13 cellular contexts compared by ENCODE assay signal in the genomic region with DNA sequence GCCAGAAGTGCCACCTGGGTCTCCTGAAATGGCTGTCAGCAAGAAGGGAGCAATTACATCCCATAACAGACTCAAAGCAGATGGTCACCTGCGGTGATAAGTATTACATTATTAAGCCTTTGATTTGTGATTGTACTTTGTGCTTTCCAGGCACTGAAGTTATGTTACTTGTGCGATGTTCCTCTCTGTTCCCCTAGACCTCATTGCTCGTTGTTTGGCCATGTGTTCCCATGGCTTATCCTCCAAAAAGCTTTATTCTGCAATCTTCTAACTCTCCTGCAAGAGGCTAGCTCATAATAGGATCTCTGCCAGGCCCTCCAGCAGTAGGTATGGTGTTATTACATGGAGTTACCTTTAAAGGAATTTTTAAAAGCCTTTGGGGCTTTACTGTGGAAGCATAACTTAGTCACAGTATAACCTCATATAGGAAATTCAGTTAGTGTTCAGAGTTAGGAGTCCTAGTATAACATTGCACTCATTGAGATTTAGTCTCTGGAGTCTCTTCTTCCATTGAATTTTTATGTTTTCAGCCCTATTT.
DNase-seq lines count a peak whose midpoint lies in the region; ATAC-seq and TF ChIP-seq lines count a peak whose summit lies in the region.
"Had no signal": no experiment of that assay in that cellular context is flagged by ENCODE, and none has a peak within 500 bp of the region (broad histone marks: within the 10 kb centered on the region; RNA-seq: fewer than 3 reads in every experiment).

No MANE protein-coding gene starts in this region.

- intact Hi-C loops in mucosa of descending colon (cut with DNase I, micrococcal nuclease), result no loop called here

- no peaks in the 10 kb centered on the region for H3K9me3 ChIP-seq in mucosa of descending colon
- H3K9me3 ChIP-seq: BLaER1, body of pancreas had no signal

- peak; percentile 28 for ATAC-seq in mucosa of descending colon
- no peak for ATAC-seq in GM21529 (IDR thresholded peaks at IDR 0.05; ENCODE audit: unreplicated experiment)
- ATAC-seq in HG03342 (IDR thresholded peaks at IDR 0.05; ENCODE audit: unreplicated experiment), result no peak
- ATAC-seq: body of pancreas, right cardiac atrium had no signal

- H3K4me1 ChIP-seq in mucosa of descending colon (ENCODE audit: low read depth), result peaks cover 6% of the 10 kb centered on the region
- H3K4me1 ChIP-seq: BLaER1 had no signal

- peak; percentile 87 for DNase-seq in DMS 273 (lab: John Stamatoyannopoulos, UW; ENCODE audit: unreplicated experiment)
- peak; percentile 97 for DNase-seq in NCI-H1092 treated with DMSO at 0.1 percent for 48 hours (lab: John Stamatoyannopoulos, UW)
- peak; percentile 13 for DNase-seq in SK-N-DZ (ENCODE audit: low spot score)
- peak in 1 of 3 donors; percentile 31 for DNase-seq in mucosa of descending colon
- no peak for DNase-seq in substantia nigra (lab: John Stamatoyannopoulos, UW)
- no peak for DNase-seq in activated CD4-positive, alpha-beta T cell treated with anti-CD3 and anti-CD28 coated beads, Interleukin-2, amount 50 U/mL, for 48 hours
- DNase-seq: activated CD4-positive, alpha-beta memory T cell treated with anti-CD3 and anti-CD28 coated beads for 36 hours; activated effector memory CD4-positive, alpha-beta T cell treated with anti-CD3 and anti-CD28 coated beads, Interleukin-2, amount 50 U/mL, for 16 hours; right cardiac atrium had no signal

- no peaks in the 10 kb centered on the region for H3K36me3 ChIP-seq in mucosa of descending colon (ENCODE audit: low read depth)
- H3K36me3 ChIP-seq: BLaER1 had no signal

- H3K27ac ChIP-seq in substantia nigra (ENCODE audit: low read depth, low read length, poor library complexity, severe bottlenecking), result no peak overlapping the region
- H3K27ac ChIP-seq: BLaER1, body of pancreas had no signal

- no peak for TF ChIP-seq CTCF in mucosa of descending colon (IDR thresholded peaks at IDR 0.05)

- H3K4me3 ChIP-seq in mucosa of descending colon, result no peak overlapping the region
- H3K4me3 ChIP-seq: BLaER1, body of pancreas had no signal

Comparison
In these comparisons a context has a peak if more than half of its experiments do, and no peak if none do; other contexts are left out.
1. DNase-seq: peak in DMS 273 (single experiment), NCI-H1092 treated with DMSO at 0.1 percent for 48 hours (single experiment) and SK-N-DZ (single experiment); none in substantia nigra (0 of 49) and activated CD4-positive, alpha-beta T cell treated with anti-CD3 and anti-CD28 coated beads, Interleukin-2, amount 50 U/mL, for 48 hours (0 of 2).